In the genomic region with DNA sequence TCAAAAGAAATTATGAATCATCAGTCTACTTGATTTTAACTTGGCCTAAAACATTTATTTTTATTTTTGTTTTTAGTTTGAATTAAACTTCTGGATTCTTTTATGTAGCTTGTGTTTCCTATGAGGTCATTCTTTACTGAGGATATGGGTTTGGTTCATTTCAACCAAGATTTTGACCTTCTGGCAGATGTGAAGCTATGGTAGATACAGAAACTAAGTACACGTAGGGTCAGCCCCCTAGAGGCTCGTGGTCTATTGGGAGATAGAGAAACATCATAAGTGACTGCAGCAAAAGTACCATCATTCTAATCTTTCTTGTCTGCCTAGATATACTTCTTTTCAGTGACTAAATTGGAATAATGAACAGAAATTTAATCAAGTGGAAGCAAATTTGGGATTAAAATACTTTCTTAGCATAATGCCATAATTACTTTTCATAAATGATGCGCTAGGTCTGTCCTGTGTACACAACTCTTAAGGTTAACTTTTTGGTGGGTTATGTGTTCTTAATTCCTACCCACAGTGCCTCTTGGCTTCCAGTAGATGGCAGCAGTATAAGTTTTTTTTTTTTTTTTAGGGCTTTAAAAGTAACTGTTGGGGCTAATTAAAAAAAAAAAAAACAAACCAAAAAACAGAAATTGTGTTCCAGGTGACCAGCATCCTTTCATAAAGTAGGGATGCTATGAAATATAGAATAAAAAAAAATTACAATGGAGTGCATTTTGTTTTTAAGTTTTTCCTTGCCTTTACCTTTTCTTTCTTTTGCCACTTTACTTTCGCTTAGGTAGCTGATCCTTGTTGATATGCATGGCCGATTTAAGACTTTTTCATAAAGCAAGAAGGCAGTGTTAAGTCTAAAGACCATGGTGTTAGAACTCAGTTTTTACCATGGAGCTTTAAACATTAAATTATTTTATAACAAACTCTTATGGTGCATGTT, we compare ENCODE assay signal across 1 cellular context.
TF ChIP-seq lines count a peak whose summit lies in the region.

No MANE protein-coding gene starts in this region.

TF ChIP-seq in WTC11, 78 proteins besides CTCF, POLR2A, EP300 and RAD21 (continued from another document):
- no peak for TF ChIP-seq JAZF1 (CRISPR knock-in tag; IDR thresholded peaks at IDR 0.05)
